1 cellular context compared by ENCODE assay signal in genomic region chr1:17348593-17349234, GRCh38.
A peak's percentile ranks its signal among the peaks of the same experiment; 100 is the strongest.
TF ChIP-seq lines count a peak whose summit lies in the region.

No MANE protein-coding gene starts in this region.

TF ChIP-seq in GM12878, 131 proteins besides CTCF, POLR2A, EP300 and RAD21:
- TF ChIP-seq ZBTB4 (CRISPR knock-in tag; IDR thresholded peaks at IDR 0.05) (no peak), TCF3 (IDR thresholded peaks at IDR 0.05; ENCODE audit: borderline replicate concordance, insufficient read depth, low read depth, low read length) (0 out of 2 replicates have a peak, but pooled peaks have one; percentile 9), POU2F2 (IDR thresholded peaks at IDR 0.05; ENCODE audit: borderline replicate concordance, low read depth, low read length) (no peak), RAD51 (IDR thresholded peaks at IDR 0.05) (no peak), SPI1 (IDR thresholded peaks at IDR 0.05; ENCODE audit: borderline replicate concordance, insufficient read depth, low read depth, low read length) (peak; percentile 48; the same call in 1 of the 2 replicates), PAX5 (IDR thresholded peaks at IDR 0.05; ENCODE audit: borderline replicate concordance, low read depth, low read length) (no peak)
